In genomic region chr4:89069481-89069880, GRCh38 we compare ENCODE assay signal across 13 cellular contexts. TPM values are rescaled to one million over a fixed set of nuclear protein-coding genes. Genes with fewer than 3 reads are reported as not detected.
DNase-seq lines count a peak whose midpoint lies in the region; ATAC-seq and TF ChIP-seq lines count a peak whose summit lies in the region.
"Had no signal": no experiment of that assay in that cellular context is flagged by ENCODE, and none has a peak within 500 bp of the region (broad histone marks: within the 10 kb centered on the region; RNA-seq: fewer than 3 reads in every experiment).

No MANE protein-coding gene starts in this region.

- no peaks in the 10 kb centered on the region for H3K27me3 ChIP-seq in uterus

- peak; percentile 80 for ATAC-seq in GM18867 (IDR thresholded peaks at IDR 0.05; ENCODE audit: unreplicated experiment)
- peak; percentile 86 for ATAC-seq in GM21423 (IDR thresholded peaks at IDR 0.05; ENCODE audit: unreplicated experiment)
- ATAC-seq in HG03064 (IDR thresholded peaks at IDR 0.05; ENCODE audit: low read depth, unreplicated experiment), result peak; percentile 90

- H3K4me3 Mint-ChIP-seq in T-helper 2 cell treated with Interferon-gamma antibody and Interleukin-4, amounts not matched to agents 5 μg/mL and 100 μg/mL, for 36 hours, result no peak overlapping the region
- H3K4me3 Mint-ChIP-seq: CD8-positive, alpha-beta memory T cell had no signal

- H3K27ac Mint-ChIP-seq in T-helper 2 cell treated with Interferon-gamma antibody and Interleukin-4, amounts not matched to agents 5 μg/mL and 100 μg/mL, for 36 hours, result peak overlapping the region; percentile 67
- H3K27ac Mint-ChIP-seq: activated naive CD4-positive, alpha-beta T cell treated with anti-CD3 and anti-CD28 coated beads, Interleukin-2, amount 50 U/mL, for 72 hours; CD8-positive, alpha-beta memory T cell had no signal

- H3K4me1 ChIP-seq in uterus, result no peaks in the 10 kb centered on the region

- peaks cover 4% of the 10 kb centered on the region for H3K9me3 Mint-ChIP-seq in T-helper 2 cell treated with Interferon-gamma antibody and Interleukin-4, amounts not matched to agents 5 μg/mL and 100 μg/mL, for 36 hours
- H3K9me3 Mint-ChIP-seq: activated naive CD4-positive, alpha-beta T cell treated with anti-CD3 and anti-CD28 coated beads, Interleukin-2, amount 50 U/mL, for 72 hours had no signal

- intact Hi-C loops in uterus (cut with DNase I; ENCODE audit: low total_unique reads) (no loop called here), head of caudate nucleus (cut with DNase I) (no loop called here)

- no peaks in the 10 kb centered on the region for H3K36me3 Mint-ChIP-seq in T-helper 2 cell treated with Interferon-gamma antibody and Interleukin-4, amounts not matched to agents 5 μg/mL and 100 μg/mL, for 36 hours (ENCODE audit: low read depth)
- H3K36me3 Mint-ChIP-seq: CD8-positive, alpha-beta memory T cell had no signal

- peaks cover 2% of the 10 kb centered on the region for H3K4me1 Mint-ChIP-seq in T-helper 2 cell treated with Interferon-gamma antibody and Interleukin-4, amounts not matched to agents 5 μg/mL and 100 μg/mL, for 36 hours (ENCODE audit: low read depth)
- H3K4me1 Mint-ChIP-seq: CD8-positive, alpha-beta memory T cell had no signal

- H3K4me3 ChIP-seq in uterus, result no peak overlapping the region

- H3K27me3 Mint-ChIP-seq in T-helper 2 cell treated with Interferon-gamma antibody and Interleukin-4, amounts not matched to agents 5 μg/mL and 100 μg/mL, for 36 hours (ENCODE audit: low read depth), result peaks cover 3% of the 10 kb centered on the region

- no peak overlapping the region for H3K27ac ChIP-seq in uterus

- TF ChIP-seq POLR2A in uterus (IDR thresholded peaks at IDR 0.05), result no peak

- TF ChIP-seq CTCF in uterus (IDR thresholded peaks at IDR 0.05), result no peak

- H3K9me3 ChIP-seq in uterus, result no peaks in the 10 kb centered on the region

- H3K36me3 ChIP-seq in uterus, result no peaks in the 10 kb centered on the region

- DNase-seq in T-helper 2 cell treated with Interferon-gamma antibody and Interleukin-4, amounts not matched to agents 5 μg/mL and 100 μg/mL, for 36 hours (ENCODE audit: low spot score), result no peak
- no peak for DNase-seq in central memory CD4-positive, alpha-beta T cell
- DNase-seq in uterus (no peak), head of caudate nucleus (no peak)
- no peak for DNase-seq in NK-92 treated with Interleukin-12 subunit alpha and Interleukin-12 subunit beta, amount 100 ng/mL, for 24 hours (lab: John Stamatoyannopoulos, UW)
- DNase-seq: CD8-positive, alpha-beta memory T cell; foreskin melanocyte; NCI-H2029 treated with DMSO at 0.1 percent for 48 hours; Right ventricle myocardium superior had no signal

RNA-seq across cellular contexts. Expression of gene FAM13A, which starts 12.5 kb away (rescaled TPM):
- total RNA-seq in uterus, result 10 to 100 TPM; 17.7 to 80.3 (median 46.2) TPM

RNA-seq across cellular contexts. Expression of gene TIGD2, which starts 41.9 kb away (rescaled TPM):
- 1 to 10 TPM in 3 of 4 donors, under 1 TPM in 1; 0.59 to 8.4 (median 3.3) TPM for total RNA-seq in uterus
